8 cellular contexts compared by ENCODE assay signal in the genomic region with DNA sequence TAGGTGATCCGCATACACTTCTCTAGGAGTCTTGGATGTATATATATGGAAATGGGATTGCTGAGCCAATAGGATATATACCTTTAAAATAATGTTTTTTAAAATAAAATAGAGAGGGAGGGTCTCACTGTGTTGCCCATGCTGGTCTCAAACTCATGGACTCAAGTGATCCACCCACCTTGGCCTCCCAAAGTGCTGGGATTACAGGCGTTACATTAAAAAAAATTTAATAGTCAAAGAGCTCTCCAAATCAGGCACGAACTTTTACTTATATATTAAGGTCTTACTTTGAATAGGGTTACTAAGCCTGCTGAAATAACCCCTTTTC.
DNase-seq lines count a peak whose midpoint lies in the region; ATAC-seq, FAIRE-seq and TF ChIP-seq lines count a peak whose summit lies in the region.

No MANE protein-coding gene starts in this region.

- WGBS in endodermal cell (ENCODE audit: insufficient coverage in 1 of 2, insufficient read length in 1 of 2), 2 experiments, result 92% methylated on average over 2 of the region's 3 CpGs; no CpG with 5 or more reads in 1 of the 2 experiments
- WGBS in pancreas, 2 donors, result 35 to 49% methylated on average over 3 of the region's 3 CpGs

- BruUV-seq in Panc1 (replicated peaks; lab: Mats Ljungman, UMichigan), result no TSS peak

- H3K4me3 ChIP-seq in DND-41 (ENCODE audit: low read depth in 1 of 2, low read length in 2 of 2), result peak overlapping the region in 1 of 2 experiments; percentile 56; a peak in 3 of 4 replicates
- peak overlapping the region; percentile 57 to 65; a peak in 3 of 4 replicates for H3K4me3 ChIP-seq in Panc1 (ENCODE audit: low read depth in 2 of 2, low read length in 2 of 2)
- peak overlapping the region; percentile 82 for H3K4me3 ChIP-seq in endodermal cell (ENCODE audit: low read length)
- peak overlapping the region in 2 of 4 donors; percentile 32 to 38 for H3K4me3 ChIP-seq in pancreas

- ATAC-seq in DND-41 (ENCODE audit: insufficient read depth, low read depth) (no peak), Panc1 (no peak), pancreas (no peak), GM18505 (IDR thresholded peaks at IDR 0.05; ENCODE audit: unreplicated experiment) (no peak), HG03175 (IDR thresholded peaks at IDR 0.05; ENCODE audit: unreplicated experiment) (no peak)

- no peaks in the 10 kb centered on the region for H3K9me3 ChIP-seq in DND-41 (ENCODE audit: insufficient read depth, low read length, severe bottlenecking)
- no peaks in the 10 kb centered on the region for H3K9me3 ChIP-seq in Panc1 (ENCODE audit: control insufficient read depth, insufficient read depth, low read depth, low read length)
- no peaks in the 10 kb centered on the region for H3K9me3 ChIP-seq in endodermal cell (ENCODE audit: control insufficient read depth, low read length)
- H3K9me3 ChIP-seq in pancreas, result no peaks in the 10 kb centered on the region

- H3K4me2 ChIP-seq in DND-41 (ENCODE audit: insufficient read depth, low read length), result peak overlapping the region; percentile 58

- H3K27ac Mint-ChIP-seq in endodermal cell, result peak overlapping the region; percentile 99

- no peaks in the 10 kb centered on the region for H3K27me3 ChIP-seq in DND-41 (ENCODE audit: insufficient read depth, low read length, poor library complexity)
- H3K27me3 ChIP-seq in Panc1 (ENCODE audit: control insufficient read depth, insufficient read depth, low read length), result no peaks in the 10 kb centered on the region
- no peaks in the 10 kb centered on the region for H3K27me3 ChIP-seq in endodermal cell (ENCODE audit: control insufficient read depth, insufficient read depth, low read length, poor library complexity, severe bottlenecking)
- H3K27me3 ChIP-seq in pancreas, result peaks cover 0 to 5% (median under 1%) of the 10 kb centered on the region in 4 donors

- DNase-seq in DND-41 (no peak), Panc1 (ENCODE audit: low read depth, low spot score) (no peak), endodermal cell (no peak), pancreas (no peak), LoVo (ENCODE audit: low spot score) (no peak), GM10266 (ENCODE audit: extremely low spot score) (no peak)

- CTCF ChIA-PET in Panc1 (lab: Charles Lee), result interaction anchor here (0.6 kb wide), 1 partner anchor 77 kb away, joined by 5 read pairs; no protein-coding TSS in a partner anchor

- no peaks in the 10 kb centered on the region for H3K79me2 ChIP-seq in DND-41 (ENCODE audit: insufficient read depth, low read length)

- H3K4me1 ChIP-seq in DND-41 (ENCODE audit: insufficient read depth, low read length), result peaks cover 19% of the 10 kb centered on the region
- H3K4me1 ChIP-seq in Panc1 (ENCODE audit: control insufficient read depth, insufficient read depth, low read length), result peaks cover 4% of the 10 kb centered on the region; the same call in 1 of the 2 replicates
- no peaks in the 10 kb centered on the region for H3K4me1 ChIP-seq in endodermal cell (ENCODE audit: control insufficient read depth, insufficient read depth, low read length)
- H3K4me1 ChIP-seq in pancreas, result no peaks in the 10 kb centered on the region

- H4K20me1 ChIP-seq in DND-41 (ENCODE audit: insufficient read depth, low read length), result no peaks in the 10 kb centered on the region

- intact Hi-C loops in Panc1 (cut with micrococcal nuclease; ENCODE audit: unreplicated experiment), result no loop called here
- intact Hi-C loops in pancreas (cut with DNase I), result no loop called here

- POLR2A ChIA-PET in Panc1 (lab: Charles Lee), result interaction anchor here (0.6 to 0.9 kb wide), 3 partner anchors 22 to 164 kb away, joined by 3 read pairs; no protein-coding TSS in a partner anchor

- no peaks in the 10 kb centered on the region for H3K27me3 Mint-ChIP-seq in endodermal cell (ENCODE audit: insufficient read depth)

- H3K36me3 ChIP-seq in DND-41 (ENCODE audit: insufficient read depth, low read length), result no peaks in the 10 kb centered on the region
- no peaks in the 10 kb centered on the region for H3K36me3 ChIP-seq in Panc1 (ENCODE audit: control insufficient read depth, insufficient read depth, low read length)
- no peaks in the 10 kb centered on the region for H3K36me3 ChIP-seq in endodermal cell (ENCODE audit: control insufficient read depth, insufficient read depth, low read length)
- H3K36me3 ChIP-seq in pancreas, result no peaks in the 10 kb centered on the region

- TF ChIP-seq CTCF in DND-41 (IDR thresholded peaks at IDR 0.05; ENCODE audit: borderline replicate concordance, extremely low read depth, low read length, poor library complexity, severe bottlenecking) (no peak), Panc1 (IDR thresholded peaks at IDR 0.05) (no peak), endodermal cell (conservative IDR thresholded peaks at IDR 0.05) (no peak), pancreas (IDR thresholded peaks at IDR 0.05) (no peak), GM10266 (IDR thresholded peaks at IDR 0.05; ENCODE audit: control insufficient read depth, insufficient read depth, low read depth, missing control alignments) (no peak)

- H3K27ac ChIP-seq in DND-41 (ENCODE audit: low read length), result peak overlapping the region; percentile 97
- peak overlapping the region; percentile 97 for H3K27ac ChIP-seq in Panc1 (ENCODE audit: low read length)
- peak overlapping the region; percentile 99 for H3K27ac ChIP-seq in endodermal cell (ENCODE audit: low read depth, low read length)
- peak overlapping the region; percentile 81 to 92 (median 84) for H3K27ac ChIP-seq in pancreas

- H2AFZ ChIP-seq in DND-41 (ENCODE audit: low read depth, low read length), result peak overlapping the region; percentile 76

- no peaks in the 10 kb centered on the region for H3K36me3 Mint-ChIP-seq in endodermal cell (ENCODE audit: low read depth)

- in situ Hi-C loops in Panc1 (cut with HindIII; ENCODE audit: low pct_unique_long_range_greater_than_20kb, low sequenced_read_pairs), result no loop called here

- H3K9me3 Mint-ChIP-seq in endodermal cell, result peaks cover 48% of the 10 kb centered on the region

- FAIRE-seq in pancreas (lab: Jason Lieb, UNC), result no peak

- peak overlapping the region; percentile 74 for H3K4me3 Mint-ChIP-seq in endodermal cell

- H3K9ac ChIP-seq in DND-41 (ENCODE audit: low read depth, low read length) (peak overlapping the region; percentile 64), endodermal cell (ENCODE audit: extremely low read depth, low read length, poor library complexity, severe bottlenecking) (peak overlapping the region; percentile 95)

- peaks cover 7% of the 10 kb centered on the region for H3K4me1 Mint-ChIP-seq in endodermal cell

- TF ChIP-seq POLR2A in GM18505 (IDR thresholded peaks at IDR 0.05; ENCODE audit: borderline replicate concordance, extremely low read depth, insufficient read depth, insufficient read length), result no peak
